In genomic region chr21:29024474-29025327, GRCh38 we compare ENCODE assay signal across 1 cellular context.
TF ChIP-seq lines count a peak whose summit lies in the region.

Gene USP16 (plus strand): TSS chr21:29024668. CDS start chr21:29027914, 3,246 bp downstream.

TF ChIP-seq in HepG2, 621 proteins besides CTCF, POLR2A, EP300 and RAD21 (continued from another document):
- TF ChIP-seq ZBTB26 (CRISPR knock-in tag; IDR thresholded peaks at IDR 0.05; ENCODE audit: borderline replicate concordance) = no peak; the same call in 1 of the 2 replicates
- TF ChIP-seq AHDC1 (CRISPR knock-in tag; IDR thresholded peaks at IDR 0.05; ENCODE audit: borderline replicate concordance) = no peak
- no peak for TF ChIP-seq BATF2 (CRISPR knock-in tag; IDR thresholded peaks at IDR 0.05)
- no peak for TF ChIP-seq ELK4 (CRISPR knock-in tag; IDR thresholded peaks at IDR 0.05; ENCODE audit: borderline replicate concordance)
- TF ChIP-seq KMT2B (CRISPR knock-in tag; IDR thresholded peaks at IDR 0.05) = peak; percentile 97
- TF ChIP-seq REPIN1 (CRISPR knock-in tag; IDR thresholded peaks at IDR 0.05; ENCODE audit: borderline replicate concordance, low read depth) = peak; percentile 53; the same call in 1 of the 2 replicates
- no peak for TF ChIP-seq ZNF83 (CRISPR knock-in tag; IDR thresholded peaks at IDR 0.05; ENCODE audit: borderline replicate concordance)
- no peak for TF ChIP-seq RFX5 (IDR thresholded peaks at IDR 0.05; ENCODE audit: low read depth, low read length)
- no peak for TF ChIP-seq MAFK (conservative IDR thresholded peaks at IDR 0.05 in 1 of 2, IDR thresholded peaks at IDR 0.05 in 1 of 2; ENCODE audit: low read length in 2 of 2)
- no peak for TF ChIP-seq ZNF652 (CRISPR knock-in tag; IDR thresholded peaks at IDR 0.05; ENCODE audit: borderline replicate concordance, low read depth)
- no peak; the same call in 1 of the 2 replicates for TF ChIP-seq ZNF275 (CRISPR knock-in tag; IDR thresholded peaks at IDR 0.05; ENCODE audit: borderline replicate concordance)
- TF ChIP-seq RBFOX2 (IDR thresholded peaks at IDR 0.05; ENCODE audit: low read depth, low read length) = peak; percentile 76
- TF ChIP-seq TFE3 (CRISPR knock-in tag; IDR thresholded peaks at IDR 0.05) = 0 out of 2 replicates have a peak, but pooled peaks have one; percentile 14
- peak; percentile 73; the same call in 1 of the 2 replicates for TF ChIP-seq ZSCAN5A (CRISPR knock-in tag; IDR thresholded peaks at IDR 0.05; ENCODE audit: borderline replicate concordance)
- TF ChIP-seq ZKSCAN1 (IDR thresholded peaks at IDR 0.05; ENCODE audit: low read length) = no peak
- no peak; the same call in 1 of the 2 replicates for TF ChIP-seq KLF15 (CRISPR knock-in tag; IDR thresholded peaks at IDR 0.05; ENCODE audit: borderline replicate concordance)
- TF ChIP-seq ZNF614 (CRISPR knock-in tag; IDR thresholded peaks at IDR 0.05; ENCODE audit: borderline replicate concordance) = no peak
- TF ChIP-seq ZFP37 (CRISPR knock-in tag; IDR thresholded peaks at IDR 0.05; ENCODE audit: borderline replicate concordance) = no peak; the same call in 1 of the 2 replicates
- no peak for TF ChIP-seq ZNF672 (CRISPR knock-in tag; IDR thresholded peaks at IDR 0.05)
- no peak for TF ChIP-seq KAT2B (IDR thresholded peaks at IDR 0.05; ENCODE audit: borderline replicate concordance, low read depth, low read length)
- no peak for TF ChIP-seq ZNF609 (CRISPR knock-in tag; IDR thresholded peaks at IDR 0.05; ENCODE audit: borderline replicate concordance)
- TF ChIP-seq HMGXB4 (CRISPR knock-in tag; IDR thresholded peaks at IDR 0.05; ENCODE audit: borderline replicate concordance in 1 of 2, low read depth in 1 of 2) = no peak; a peak in 2 of 4 replicates
- TF ChIP-seq ZSCAN20 (CRISPR knock-in tag; IDR thresholded peaks at IDR 0.05; ENCODE audit: borderline replicate concordance) = no peak
